1 cellular context compared by ENCODE assay signal in genomic region chr6:139029470-139030210, GRCh38.
TF ChIP-seq lines count a peak whose summit lies in the region.

No MANE protein-coding gene starts in this region.

TF ChIP-seq in H1, 55 proteins besides CTCF, POLR2A, EP300 and RAD21:
- TF ChIP-seq POU5F1 (IDR thresholded peaks at IDR 0.05; ENCODE audit: low read depth, low read length): no peak
- no peak; the same call in 1 of the 2 replicates for TF ChIP-seq SP4 (IDR thresholded peaks at IDR 0.05; ENCODE audit: low read length)
- 0 out of 2 replicates have a peak, but pooled peaks have one; percentile 43 for TF ChIP-seq PHF8 (conservative IDR thresholded peaks at IDR 0.05; ENCODE audit: low read depth, low read length)
- no peak for TF ChIP-seq SIRT6 (IDR thresholded peaks at IDR 0.05; ENCODE audit: low read length)
- peak; percentile 93 for TF ChIP-seq SRF (IDR thresholded peaks at IDR 0.05; ENCODE audit: low read depth, low read length)
- peak; percentile 53; the same call in 1 of the 2 replicates for TF ChIP-seq MAX (IDR thresholded peaks at IDR 0.05)
- no peak for TF ChIP-seq BCL11A (IDR thresholded peaks at IDR 0.05; ENCODE audit: low read depth in 2 of 2, low read length in 2 of 2)
- TF ChIP-seq TAF1 (IDR thresholded peaks at IDR 0.05; ENCODE audit: low read depth, low read length): peak; percentile 61
- no peak; the same call in 1 of the 2 replicates for TF ChIP-seq TBP (IDR thresholded peaks at IDR 0.05; ENCODE audit: low read depth, low read length)
- TF ChIP-seq TCF12 (IDR thresholded peaks at IDR 0.05; ENCODE audit: low read depth, low read length): no peak
- no peak for TF ChIP-seq CTBP2 (IDR thresholded peaks at IDR 0.05; ENCODE audit: borderline replicate concordance, insufficient read depth, insufficient read length, low read length)
- no peak for TF ChIP-seq CEBPB (IDR thresholded peaks at IDR 0.05; ENCODE audit: low read depth, low read length)
- TF ChIP-seq, protein P1, sequence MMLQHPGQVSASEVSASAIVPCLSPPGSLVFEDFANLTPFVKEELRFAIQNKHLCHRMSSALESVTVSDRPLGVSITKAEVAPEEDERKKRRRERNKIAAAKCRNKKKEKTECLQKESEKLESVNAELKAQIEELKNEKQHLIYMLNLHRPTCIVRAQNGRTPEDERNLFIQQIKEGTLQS (IDR thresholded peaks at IDR 0.05; ENCODE audit: insufficient read depth, low read depth, low read length): no peak
- TF ChIP-seq JUND (IDR thresholded peaks at IDR 0.05; ENCODE audit: low read length): no peak
- TF ChIP-seq BACH1 (IDR thresholded peaks at IDR 0.05; ENCODE audit: low read length): no peak
- TF ChIP-seq POLR2AphosphoS5 (IDR thresholded peaks at IDR 0.05; ENCODE audit: low read depth, low read length): peak; percentile 48; the same call in 1 of the 2 replicates
- no peak for TF ChIP-seq KDM5A (IDR thresholded peaks at IDR 0.05; ENCODE audit: low read length)
- no peak for TF ChIP-seq USF2 (IDR thresholded peaks at IDR 0.05; ENCODE audit: low read length)
- no peak for TF ChIP-seq SP1 (IDR thresholded peaks at IDR 0.05; ENCODE audit: low read depth, low read length)
- TF ChIP-seq SUZ12 (IDR thresholded peaks at IDR 0.05; ENCODE audit: low read length): no peak
- TF ChIP-seq NANOG (IDR thresholded peaks at IDR 0.05; ENCODE audit: insufficient read depth, low read depth, low read length, poor library complexity, severe bottlenecking): no peak
- no peak for TF ChIP-seq EZH2 (IDR thresholded peaks at IDR 0.05; ENCODE audit: low read depth, low read length, severe bottlenecking)
- no peak for TF ChIP-seq EGR1 (IDR thresholded peaks at IDR 0.05; ENCODE audit: borderline replicate concordance, low read depth, low read length)
- no peak for TF ChIP-seq CBX8 (IDR thresholded peaks at IDR 0.05; ENCODE audit: borderline replicate concordance, low read depth, low read length)
- TF ChIP-seq HDAC2 (IDR thresholded peaks at IDR 0.05; ENCODE audit: borderline replicate concordance in 1 of 2, low read depth in 2 of 2, low read length in 2 of 2): 0 out of 4 replicates have a peak, but pooled peaks of 1 of the 2 experiments have one; percentile 11
- TF ChIP-seq RNF2 (IDR thresholded peaks at IDR 0.05; ENCODE audit: borderline replicate concordance, low read depth, low read length, missing control alignments, poor library complexity, severe bottlenecking): no peak
- no peak for TF ChIP-seq KDM1A (IDR thresholded peaks at IDR 0.05; ENCODE audit: borderline replicate concordance, low read length)
- TF ChIP-seq TAF7 (optimal IDR thresholded peaks at IDR 0.05; ENCODE audit: borderline replicate concordance, low read depth, low read length): peak; percentile 50
- TF ChIP-seq SAP30 (IDR thresholded peaks at IDR 0.05; ENCODE audit: insufficient read depth, insufficient replicate concordance, low read length): no peak
- TF ChIP-seq SP2 (IDR thresholded peaks at IDR 0.05; ENCODE audit: low read length): no peak
- TF ChIP-seq RXRA (IDR thresholded peaks at IDR 0.05; ENCODE audit: insufficient read depth, low read depth, low read length): no peak
- TF ChIP-seq CBX5 (IDR thresholded peaks at IDR 0.05; ENCODE audit: low read depth, low read length): no peak
- no peak for TF ChIP-seq FOSL1 (IDR thresholded peaks at IDR 0.05; ENCODE audit: insufficient read depth, low read depth, low read length)
- TF ChIP-seq CHD1 (IDR thresholded peaks at IDR 0.05; ENCODE audit: low read depth, low read length): no peak
- TF ChIP-seq SIN3A (conservative IDR thresholded peaks at IDR 0.05 in 1 of 2, IDR thresholded peaks at IDR 0.05 in 1 of 2; ENCODE audit: low read depth in 1 of 2, low read length in 2 of 2): peak in 1 of 2 experiments; percentile 65; a peak in 1 of 4 replicates
- no peak for TF ChIP-seq RFX5 (IDR thresholded peaks at IDR 0.05; ENCODE audit: borderline replicate concordance, low read depth, low read length)
- no peak for TF ChIP-seq TEAD4 (IDR thresholded peaks at IDR 0.05; ENCODE audit: low read depth, low read length)
- TF ChIP-seq, protein P2, sequence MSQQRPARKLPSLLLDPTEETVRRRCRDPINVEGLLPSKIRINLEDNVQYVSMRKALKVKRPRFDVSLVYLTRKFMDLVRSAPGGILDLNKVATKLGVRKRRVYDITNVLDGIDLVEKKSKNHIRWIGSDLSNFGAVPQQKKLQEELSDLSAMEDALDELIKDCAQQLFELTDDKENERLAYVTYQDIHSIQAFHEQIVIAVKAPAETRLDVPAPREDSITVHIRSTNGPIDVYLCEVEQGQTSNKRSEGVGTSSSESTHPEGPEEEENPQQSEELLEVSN (IDR thresholded peaks at IDR 0.05): no peak
- TF ChIP-seq SIX5 (IDR thresholded peaks at IDR 0.05; ENCODE audit: low read depth, low read length): no peak
- TF ChIP-seq JUN (IDR thresholded peaks at IDR 0.05; ENCODE audit: low read depth, low read length): no peak
- TF ChIP-seq ASH2L (IDR thresholded peaks at IDR 0.05; ENCODE audit: low read length): peak; percentile 18
- TF ChIP-seq YY1 (IDR thresholded peaks at IDR 0.05; ENCODE audit: low read depth, low read length): no peak
- TF ChIP-seq NRF1 (IDR thresholded peaks at IDR 0.05; ENCODE audit: low read depth, low read length): no peak
- TF ChIP-seq ZNF274 (IDR thresholded peaks at IDR 0.05; ENCODE audit: borderline replicate concordance, extremely low read depth, low read length): no peak
- TF ChIP-seq GABPA (IDR thresholded peaks at IDR 0.05; ENCODE audit: borderline replicate concordance, insufficient read depth, low read length): no peak
- TF ChIP-seq, protein P3, sequence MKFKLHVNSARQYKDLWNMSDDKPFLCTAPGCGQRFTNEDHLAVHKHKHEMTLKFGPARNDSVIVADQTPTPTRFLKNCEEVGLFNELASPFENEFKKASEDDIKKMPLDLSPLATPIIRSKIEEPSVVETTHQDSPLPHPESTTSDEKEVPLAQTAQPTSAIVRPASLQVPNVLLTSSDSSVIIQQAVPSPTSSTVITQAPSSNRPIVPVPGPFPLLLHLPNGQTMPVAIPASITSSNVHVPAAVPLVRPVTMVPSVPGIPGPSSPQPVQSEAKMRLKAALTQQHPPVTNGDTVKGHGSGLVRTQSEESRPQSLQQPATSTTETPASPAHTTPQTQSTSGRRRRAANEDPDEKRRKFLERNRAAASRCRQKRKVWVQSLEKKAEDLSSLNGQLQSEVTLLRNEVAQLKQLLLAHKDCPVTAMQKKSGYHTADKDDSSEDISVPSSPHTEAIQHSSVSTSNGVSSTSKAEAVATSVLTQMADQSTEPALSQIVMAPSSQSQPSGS (IDR thresholded peaks at IDR 0.05; ENCODE audit: low read length): no peak
- no peak for TF ChIP-seq MAFK (IDR thresholded peaks at IDR 0.05; ENCODE audit: low read depth, low read length)
- TF ChIP-seq RBBP5 (IDR thresholded peaks at IDR 0.05; ENCODE audit: borderline replicate concordance, low read depth, low read length): no peak; the same call in 1 of the 2 replicates
- TF ChIP-seq KDM4A (IDR thresholded peaks at IDR 0.05; ENCODE audit: low read depth, low read length, severe bottlenecking): peak; percentile 1
- no peak for TF ChIP-seq HDAC6 (IDR thresholded peaks at IDR 0.05; ENCODE audit: low read depth, low read length)
- TF ChIP-seq BRCA1 (IDR thresholded peaks at IDR 0.05; ENCODE audit: low read depth, low read length): no peak
- no peak for TF ChIP-seq CHD2 (IDR thresholded peaks at IDR 0.05; ENCODE audit: low read length)
- TF ChIP-seq, protein P4, sequence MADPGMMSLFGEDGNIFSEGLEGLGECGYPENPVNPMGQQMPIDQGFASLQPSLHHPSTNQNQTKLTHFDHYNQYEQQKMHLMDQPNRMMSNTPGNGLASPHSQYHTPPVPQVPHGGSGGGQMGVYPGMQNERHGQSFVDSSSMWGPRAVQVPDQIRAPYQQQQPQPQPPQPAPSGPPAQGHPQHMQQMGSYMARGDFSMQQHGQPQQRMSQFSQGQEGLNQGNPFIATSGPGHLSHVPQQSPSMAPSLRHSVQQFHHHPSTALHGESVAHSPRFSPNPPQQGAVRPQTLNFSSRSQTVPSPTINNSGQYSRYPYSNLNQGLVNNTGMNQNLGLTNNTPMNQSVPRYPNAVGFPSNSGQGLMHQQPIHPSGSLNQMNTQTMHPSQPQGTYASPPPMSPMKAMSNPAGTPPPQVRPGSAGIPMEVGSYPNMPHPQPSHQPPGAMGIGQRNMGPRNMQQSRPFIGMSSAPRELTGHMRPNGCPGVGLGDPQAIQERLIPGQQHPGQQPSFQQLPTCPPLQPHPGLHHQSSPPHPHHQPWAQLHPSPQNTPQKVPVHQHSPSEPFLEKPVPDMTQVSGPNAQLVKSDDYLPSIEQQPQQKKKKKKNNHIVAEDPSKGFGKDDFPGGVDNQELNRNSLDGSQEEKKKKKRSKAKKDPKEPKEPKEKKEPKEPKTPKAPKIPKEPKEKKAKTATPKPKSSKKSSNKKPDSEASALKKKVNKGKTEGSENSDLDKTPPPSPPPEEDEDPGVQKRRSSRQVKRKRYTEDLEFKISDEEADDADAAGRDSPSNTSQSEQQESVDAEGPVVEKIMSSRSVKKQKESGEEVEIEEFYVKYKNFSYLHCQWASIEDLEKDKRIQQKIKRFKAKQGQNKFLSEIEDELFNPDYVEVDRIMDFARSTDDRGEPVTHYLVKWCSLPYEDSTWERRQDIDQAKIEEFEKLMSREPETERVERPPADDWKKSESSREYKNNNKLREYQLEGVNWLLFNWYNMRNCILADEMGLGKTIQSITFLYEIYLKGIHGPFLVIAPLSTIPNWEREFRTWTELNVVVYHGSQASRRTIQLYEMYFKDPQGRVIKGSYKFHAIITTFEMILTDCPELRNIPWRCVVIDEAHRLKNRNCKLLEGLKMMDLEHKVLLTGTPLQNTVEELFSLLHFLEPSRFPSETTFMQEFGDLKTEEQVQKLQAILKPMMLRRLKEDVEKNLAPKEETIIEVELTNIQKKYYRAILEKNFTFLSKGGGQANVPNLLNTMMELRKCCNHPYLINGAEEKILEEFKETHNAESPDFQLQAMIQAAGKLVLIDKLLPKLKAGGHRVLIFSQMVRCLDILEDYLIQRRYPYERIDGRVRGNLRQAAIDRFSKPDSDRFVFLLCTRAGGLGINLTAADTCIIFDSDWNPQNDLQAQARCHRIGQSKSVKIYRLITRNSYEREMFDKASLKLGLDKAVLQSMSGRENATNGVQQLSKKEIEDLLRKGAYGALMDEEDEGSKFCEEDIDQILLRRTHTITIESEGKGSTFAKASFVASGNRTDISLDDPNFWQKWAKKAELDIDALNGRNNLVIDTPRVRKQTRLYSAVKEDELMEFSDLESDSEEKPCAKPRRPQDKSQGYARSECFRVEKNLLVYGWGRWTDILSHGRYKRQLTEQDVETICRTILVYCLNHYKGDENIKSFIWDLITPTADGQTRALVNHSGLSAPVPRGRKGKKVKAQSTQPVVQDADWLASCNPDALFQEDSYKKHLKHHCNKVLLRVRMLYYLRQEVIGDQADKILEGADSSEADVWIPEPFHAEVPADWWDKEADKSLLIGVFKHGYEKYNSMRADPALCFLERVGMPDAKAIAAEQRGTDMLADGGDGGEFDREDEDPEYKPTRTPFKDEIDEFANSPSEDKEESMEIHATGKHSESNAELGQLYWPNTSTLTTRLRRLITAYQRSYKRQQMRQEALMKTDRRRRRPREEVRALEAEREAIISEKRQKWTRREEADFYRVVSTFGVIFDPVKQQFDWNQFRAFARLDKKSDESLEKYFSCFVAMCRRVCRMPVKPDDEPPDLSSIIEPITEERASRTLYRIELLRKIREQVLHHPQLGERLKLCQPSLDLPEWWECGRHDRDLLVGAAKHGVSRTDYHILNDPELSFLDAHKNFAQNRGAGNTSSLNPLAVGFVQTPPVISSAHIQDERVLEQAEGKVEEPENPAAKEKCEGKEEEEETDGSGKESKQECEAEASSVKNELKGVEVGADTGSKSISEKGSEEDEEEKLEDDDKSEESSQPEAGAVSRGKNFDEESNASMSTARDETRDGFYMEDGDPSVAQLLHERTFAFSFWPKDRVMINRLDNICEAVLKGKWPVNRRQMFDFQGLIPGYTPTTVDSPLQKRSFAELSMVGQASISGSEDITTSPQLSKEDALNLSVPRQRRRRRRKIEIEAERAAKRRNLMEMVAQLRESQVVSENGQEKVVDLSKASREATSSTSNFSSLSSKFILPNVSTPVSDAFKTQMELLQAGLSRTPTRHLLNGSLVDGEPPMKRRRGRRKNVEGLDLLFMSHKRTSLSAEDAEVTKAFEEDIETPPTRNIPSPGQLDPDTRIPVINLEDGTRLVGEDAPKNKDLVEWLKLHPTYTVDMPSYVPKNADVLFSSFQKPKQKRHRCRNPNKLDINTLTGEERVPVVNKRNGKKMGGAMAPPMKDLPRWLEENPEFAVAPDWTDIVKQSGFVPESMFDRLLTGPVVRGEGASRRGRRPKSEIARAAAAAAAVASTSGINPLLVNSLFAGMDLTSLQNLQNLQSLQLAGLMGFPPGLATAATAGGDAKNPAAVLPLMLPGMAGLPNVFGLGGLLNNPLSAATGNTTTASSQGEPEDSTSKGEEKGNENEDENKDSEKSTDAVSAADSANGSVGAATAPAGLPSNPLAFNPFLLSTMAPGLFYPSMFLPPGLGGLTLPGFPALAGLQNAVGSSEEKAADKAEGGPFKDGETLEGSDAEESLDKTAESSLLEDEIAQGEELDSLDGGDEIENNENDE (IDR thresholded peaks at IDR 0.05; ENCODE audit: insufficient replicate concordance, low read length): no peak
- TF ChIP-seq GTF2F1 (IDR thresholded peaks at IDR 0.05; ENCODE audit: borderline replicate concordance, low read depth, low read length): no peak
- no peak for TF ChIP-seq CREB1 (IDR thresholded peaks at IDR 0.05)
